ENCODE assay signal across 1 cellular context in the genomic region with DNA sequence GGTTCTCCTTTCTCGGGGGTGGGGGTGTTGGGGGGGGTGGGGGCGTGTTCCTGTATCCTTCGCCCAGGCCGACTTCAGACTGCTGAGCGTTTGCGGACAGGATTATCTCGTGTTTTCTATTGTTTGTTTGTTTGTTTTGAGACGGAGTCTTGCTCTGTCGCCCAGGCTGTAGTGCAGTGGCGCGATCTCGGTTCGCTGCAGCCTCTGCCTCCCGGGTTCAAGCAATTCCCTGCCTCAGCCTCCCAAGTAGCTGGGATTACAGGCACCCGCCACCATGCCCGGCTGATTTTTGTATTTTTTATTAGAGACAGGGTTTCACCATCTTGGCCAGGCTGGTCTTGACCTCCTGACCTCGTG.
TF ChIP-seq lines count a peak whose summit lies in the region.

No MANE protein-coding gene starts in this region.

TF ChIP-seq in GM12878, 131 proteins besides CTCF, POLR2A, EP300 and RAD21:
- 0 out of 2 replicates have a peak, but pooled peaks have one; percentile 31 for TF ChIP-seq NR2F1 (conservative IDR thresholded peaks at IDR 0.05)
